29 cellular contexts compared by ENCODE assay signal in genomic region chr12:132367852-132368251, GRCh38. TPM values are rescaled to one million over a fixed set of nuclear protein-coding genes. Genes with fewer than 3 reads are reported as not detected.
"Had no signal": no experiment of that assay in that cellular context is flagged by ENCODE, and none has a peak within 500 bp of the region (broad histone marks: within the 10 kb centered on the region; RNA-seq: fewer than 3 reads in every experiment).

No MANE protein-coding gene starts in this region.

- H3K36me3 ChIP-seq: ascending aorta, breast epithelium, cardiac muscle cell, colonic mucosa, esophagus squamous epithelium, gastroesophageal sphincter had no signal

- H3K9me3 ChIP-seq: colonic mucosa had no signal

- H3K4me3 ChIP-seq: ascending aorta, breast epithelium, cardiac muscle cell, colonic mucosa, esophagus squamous epithelium, gastroesophageal sphincter had no signal

- H3K36me3 Mint-ChIP-seq: activated naive CD4-positive, alpha-beta T cell treated with anti-CD3 and anti-CD28 coated beads, Interleukin-2, amount 10 ng/mL, durations not matched to agents 7 days and 5 days; activated naive CD8-positive, alpha-beta T cell treated with anti-CD3 and anti-CD28 coated beads, Interleukin-2, amount 10 ng/mL, durations not matched to agents 7 days and 5 days; brain had no signal

- H3K9me3 Mint-ChIP-seq: activated CD4-positive, alpha-beta T cell treated with anti-CD3 and anti-CD28 coated beads, Interleukin-2, amount 10 ng/mL, durations not matched to agents 24 days and 14 days; activated naive CD4-positive, alpha-beta T cell treated with anti-CD3 and anti-CD28 coated beads, Interleukin-2, amount 50 U/mL, for 72 hours; activated naive CD8-positive, alpha-beta T cell treated with anti-CD3 and anti-CD28 coated beads, Interleukin-2, amount 10 ng/mL, durations not matched to agents 7 days and 5 days; activated T-cell treated with anti-CD3 and anti-CD28 coated beads, Interleukin-2, amount 50 U/mL, for 24 hours; activated T-cell treated with anti-CD3 and anti-CD28 coated beads, Interleukin-2, amount 50 U/mL, for 72 hours had no signal

- DNase-seq: activated CD4-positive, alpha-beta memory T cell treated with anti-CD3 and anti-CD28 coated beads, Interleukin-2, amount 10 ng/mL, durations not matched to agents 7 days and 5 days; activated CD4-positive, alpha-beta T cell treated with anti-CD3 and anti-CD28 coated beads for 36 hours; activated CD4-positive, alpha-beta T cell treated with anti-CD3 and anti-CD28 coated beads, Interleukin-2, amount 10 ng/mL, durations not matched to agents 24 days and 14 days; activated CD4-positive, alpha-beta T cell treated with anti-CD3 and anti-CD28 coated beads, Interleukin-2, amount 50 U/mL, for 4 hours; activated CD4-positive, CD25-positive, alpha-beta regulatory T cell; activated CD4-positive, CD25-positive, alpha-beta regulatory T cell treated with anti-CD3 and anti-CD28 coated beads, Interleukin-2, amount 50 U/mL, for 72 hours; activated CD8-positive, alpha-beta memory T cell treated with anti-CD3 and anti-CD28 coated beads, Interleukin-2, amount 50 U/mL, for 48 hours; activated gamma-delta T cell; activated naive CD4-positive, alpha-beta T cell; activated naive CD4-positive, alpha-beta T cell treated with anti-CD3 and anti-CD28 coated beads, Interleukin-2, amount 10 ng/mL, durations not matched to agents 7 days and 5 days; activated naive CD8-positive, alpha-beta T cell treated with anti-CD3 and anti-CD28 coated beads, Interleukin-2, amount 10 ng/mL, durations not matched to agents 7 days and 5 days; activated T-cell treated with anti-CD3 and anti-CD28 coated beads for 4 hours; activated T-cell treated with anti-CD3 and anti-CD28 coated beads, Interleukin-2, amount 50 U/mL, for 24 hours; activated T-cell treated with anti-CD3 and anti-CD28 coated beads, Interleukin-2, amount 50 U/mL, for 72 hours; central memory CD4-positive, alpha-beta T cell; cerebellar nuclear complex; colonic mucosa; effector CD8-positive, alpha-beta T cell; esophagus squamous epithelium; foreskin melanocyte had no signal

- H3K27me3 ChIP-seq: ascending aorta, colonic mucosa had no signal

- H3K4me3 Mint-ChIP-seq: activated CD4-positive, alpha-beta memory T cell treated with anti-CD3 and anti-CD28 coated beads, Interleukin-2, amount 10 ng/mL, durations not matched to agents 7 days and 5 days; activated CD4-positive, alpha-beta T cell treated with anti-CD3 and anti-CD28 coated beads for 36 hours; activated CD4-positive, alpha-beta T cell treated with anti-CD3 and anti-CD28 coated beads, Interleukin-2, amount 10 ng/mL, durations not matched to agents 24 days and 14 days; activated naive CD4-positive, alpha-beta T cell treated with anti-CD3 and anti-CD28 coated beads, Interleukin-2, amount 10 ng/mL, durations not matched to agents 7 days and 5 days; activated naive CD8-positive, alpha-beta T cell treated with anti-CD3 and anti-CD28 coated beads, Interleukin-2, amount 10 ng/mL, durations not matched to agents 7 days and 5 days; activated T-cell treated with anti-CD3 and anti-CD28 coated beads, Interleukin-2, amount 50 U/mL, for 24 hours; activated T-cell treated with anti-CD3 and anti-CD28 coated beads, Interleukin-2, amount 50 U/mL, for 72 hours; brain had no signal

- H3K4me1 ChIP-seq: ascending aorta, breast epithelium, colonic mucosa, esophagus squamous epithelium, gastroesophageal sphincter had no signal

- H3K27ac Mint-ChIP-seq: activated CD4-positive, alpha-beta memory T cell treated with anti-CD3 and anti-CD28 coated beads, Interleukin-2, amount 10 ng/mL, durations not matched to agents 7 days and 5 days; activated CD4-positive, alpha-beta T cell treated with anti-CD3 and anti-CD28 coated beads for 36 hours; activated CD4-positive, alpha-beta T cell treated with anti-CD3 and anti-CD28 coated beads, Interleukin-2, amount 10 ng/mL, durations not matched to agents 24 days and 14 days; activated naive CD4-positive, alpha-beta T cell treated with anti-CD3 and anti-CD28 coated beads, Interleukin-2, amount 10 ng/mL, durations not matched to agents 7 days and 5 days; activated naive CD4-positive, alpha-beta T cell treated with anti-CD3 and anti-CD28 coated beads, Interleukin-2, amount 50 U/mL, for 72 hours; activated naive CD8-positive, alpha-beta T cell treated with anti-CD3 and anti-CD28 coated beads, Interleukin-2, amount 10 ng/mL, durations not matched to agents 7 days and 5 days; activated T-cell treated with anti-CD3 and anti-CD28 coated beads, Interleukin-2, amount 50 U/mL, for 24 hours; activated T-cell treated with anti-CD3 and anti-CD28 coated beads, Interleukin-2, amount 50 U/mL, for 72 hours had no signal

- H3K4me1 Mint-ChIP-seq: activated CD4-positive, alpha-beta memory T cell treated with anti-CD3 and anti-CD28 coated beads, Interleukin-2, amount 10 ng/mL, durations not matched to agents 7 days and 5 days; activated CD4-positive, alpha-beta T cell treated with anti-CD3 and anti-CD28 coated beads for 36 hours; activated CD4-positive, alpha-beta T cell treated with anti-CD3 and anti-CD28 coated beads, Interleukin-2, amount 10 ng/mL, durations not matched to agents 24 days and 14 days; activated naive CD4-positive, alpha-beta T cell treated with anti-CD3 and anti-CD28 coated beads, Interleukin-2, amount 10 ng/mL, durations not matched to agents 7 days and 5 days; activated naive CD8-positive, alpha-beta T cell treated with anti-CD3 and anti-CD28 coated beads, Interleukin-2, amount 10 ng/mL, durations not matched to agents 7 days and 5 days had no signal

- H3K27ac ChIP-seq: ascending aorta, breast epithelium, cardiac muscle cell, colonic mucosa, epithelial cell of prostate, esophagus squamous epithelium, gastroesophageal sphincter had no signal

- ATAC-seq: activated CD4-positive, alpha-beta T cell treated with anti-CD3 and anti-CD28 coated beads for 36 hours; activated naive CD4-positive, alpha-beta T cell treated with anti-CD3 and anti-CD28 coated beads, Interleukin-2, amount 50 U/mL, for 72 hours; activated T-cell treated with anti-CD3 and anti-CD28 coated beads, Interleukin-2, amount 50 U/mL, for 72 hours had no signal

RNA-seq across cellular contexts. Expression of gene GALNT9, which starts 38.5 kb away (rescaled TPM):
- total RNA-seq: activated CD4-positive, alpha-beta memory T cell treated with anti-CD3 and anti-CD28 coated beads, Interleukin-2, amount 10 ng/mL, durations not matched to agents 7 days and 5 days; activated CD4-positive, alpha-beta T cell treated with anti-CD3 and anti-CD28 coated beads, Interleukin-2, amount 10 ng/mL, durations not matched to agents 24 days and 14 days; activated naive CD8-positive, alpha-beta T cell treated with anti-CD3 and anti-CD28 coated beads, Interleukin-2, amount 10 ng/mL, durations not matched to agents 7 days and 5 days; ascending aorta; esophagus squamous epithelium; fibroblast of villous mesenchyme; T-helper 1 cell treated with Interleukin-12 subunit alpha and Interleukin-12 subunit beta and Interleukin-4 antibody, amounts not matched to agents 30 ng/mL and 1 ng/mL, for 36 hours had no signal
